1 cellular context compared by ENCODE assay signal in the genomic region with DNA sequence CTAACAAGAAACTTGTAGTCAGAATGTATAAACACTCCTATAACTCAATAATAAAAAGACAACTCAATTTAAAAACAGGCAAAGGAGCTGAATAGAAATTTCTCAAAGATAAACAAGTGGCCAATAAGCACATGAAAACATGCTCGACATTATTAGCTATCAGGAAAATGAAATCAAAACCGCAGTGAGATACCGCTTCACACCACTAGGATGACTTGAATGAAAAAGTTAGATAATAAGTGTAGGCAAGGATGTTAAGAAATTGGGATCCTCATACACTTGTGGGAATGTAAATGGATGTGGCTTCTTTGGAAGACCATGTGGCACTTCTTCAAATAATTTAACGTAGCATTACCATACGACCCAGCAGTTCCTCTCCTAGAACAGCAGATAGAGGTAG.
TF ChIP-seq lines count a peak whose summit lies in the region.

No MANE protein-coding gene starts in this region.

TF ChIP-seq in WTC11, 78 proteins besides CTCF, POLR2A, EP300 and RAD21 (continued from another document):
- TF ChIP-seq, protein P1, sequence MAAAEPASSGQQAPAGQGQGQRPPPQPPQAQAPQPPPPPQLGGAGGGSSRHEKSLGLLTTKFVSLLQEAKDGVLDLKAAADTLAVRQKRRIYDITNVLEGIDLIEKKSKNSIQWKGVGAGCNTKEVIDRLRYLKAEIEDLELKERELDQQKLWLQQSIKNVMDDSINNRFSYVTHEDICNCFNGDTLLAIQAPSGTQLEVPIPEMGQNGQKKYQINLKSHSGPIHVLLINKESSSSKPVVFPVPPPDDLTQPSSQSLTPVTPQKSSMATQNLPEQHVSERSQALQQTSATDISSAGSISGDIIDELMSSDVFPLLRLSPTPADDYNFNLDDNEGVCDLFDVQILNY (CRISPR knock-in tag; IDR thresholded peaks at IDR 0.05) = no peak
- TF ChIP-seq, protein P2, sequence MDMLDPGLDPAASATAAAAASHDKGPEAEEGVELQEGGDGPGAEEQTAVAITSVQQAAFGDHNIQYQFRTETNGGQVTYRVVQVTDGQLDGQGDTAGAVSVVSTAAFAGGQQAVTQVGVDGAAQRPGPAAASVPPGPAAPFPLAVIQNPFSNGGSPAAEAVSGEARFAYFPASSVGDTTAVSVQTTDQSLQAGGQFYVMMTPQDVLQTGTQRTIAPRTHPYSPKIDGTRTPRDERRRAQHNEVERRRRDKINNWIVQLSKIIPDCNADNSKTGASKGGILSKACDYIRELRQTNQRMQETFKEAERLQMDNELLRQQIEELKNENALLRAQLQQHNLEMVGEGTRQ (CRISPR knock-in tag; IDR thresholded peaks at IDR 0.05) = no peak
- TF ChIP-seq, protein P3, sequence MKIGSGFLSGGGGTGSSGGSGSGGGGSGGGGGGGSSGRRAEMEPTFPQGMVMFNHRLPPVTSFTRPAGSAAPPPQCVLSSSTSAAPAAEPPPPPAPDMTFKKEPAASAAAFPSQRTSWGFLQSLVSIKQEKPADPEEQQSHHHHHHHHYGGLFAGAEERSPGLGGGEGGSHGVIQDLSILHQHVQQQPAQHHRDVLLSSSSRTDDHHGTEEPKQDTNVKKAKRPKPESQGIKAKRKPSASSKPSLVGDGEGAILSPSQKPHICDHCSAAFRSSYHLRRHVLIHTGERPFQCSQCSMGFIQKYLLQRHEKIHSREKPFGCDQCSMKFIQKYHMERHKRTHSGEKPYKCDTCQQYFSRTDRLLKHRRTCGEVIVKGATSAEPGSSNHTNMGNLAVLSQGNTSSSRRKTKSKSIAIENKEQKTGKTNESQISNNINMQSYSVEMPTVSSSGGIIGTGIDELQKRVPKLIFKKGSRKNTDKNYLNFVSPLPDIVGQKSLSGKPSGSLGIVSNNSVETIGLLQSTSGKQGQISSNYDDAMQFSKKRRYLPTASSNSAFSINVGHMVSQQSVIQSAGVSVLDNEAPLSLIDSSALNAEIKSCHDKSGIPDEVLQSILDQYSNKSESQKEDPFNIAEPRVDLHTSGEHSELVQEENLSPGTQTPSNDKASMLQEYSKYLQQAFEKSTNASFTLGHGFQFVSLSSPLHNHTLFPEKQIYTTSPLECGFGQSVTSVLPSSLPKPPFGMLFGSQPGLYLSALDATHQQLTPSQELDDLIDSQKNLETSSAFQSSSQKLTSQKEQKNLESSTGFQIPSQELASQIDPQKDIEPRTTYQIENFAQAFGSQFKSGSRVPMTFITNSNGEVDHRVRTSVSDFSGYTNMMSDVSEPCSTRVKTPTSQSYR (CRISPR knock-in tag; IDR thresholded peaks at IDR 0.05) = no peak
- no peak for TF ChIP-seq RORB (CRISPR knock-in tag; IDR thresholded peaks at IDR 0.05)
- TF ChIP-seq SOX15 (CRISPR knock-in tag; IDR thresholded peaks at IDR 0.05) = no peak
- no peak for TF ChIP-seq RELA (CRISPR knock-in tag; IDR thresholded peaks at IDR 0.05; ENCODE audit: borderline replicate concordance)
